Comparison of ENCODE assay signal across 35 cellular contexts in genomic region chr5:173941102-173941501, GRCh38. TPM values are rescaled to one million over a fixed set of nuclear protein-coding genes. Genes with fewer than 3 reads are reported as not detected.
A peak's percentile ranks its signal among the peaks of the same experiment; 100 is the strongest.
DNase-seq lines count a peak whose midpoint lies in the region; ATAC-seq, FAIRE-seq and TF ChIP-seq lines count a peak whose summit lies in the region.
"Had no signal": no experiment of that assay in that cellular context is flagged by ENCODE, and none has a peak within 500 bp of the region (broad histone marks: within the 10 kb centered on the region; RNA-seq: fewer than 3 reads in every experiment).

No MANE protein-coding gene starts in this region.

- intact Hi-C loops in kidney (cut with DNase I) (no loop called here), spleen (cut with DNase I; ENCODE audit: low total_unique reads) (no loop called here)

- FAIRE-seq in kidney (lab: Jason Lieb, UNC) = no peak
- FAIRE-seq: TTC549 had no signal

- H3K27ac ChIP-seq in kidney (ENCODE audit: low read depth in 2 of 2, low read length in 2 of 2) (peak overlapping the region in 1 of 2 donors; percentile 74), spleen (peak overlapping the region in 6 of 8 donors; percentile 58 to 71 (median 64))
- H3K27ac ChIP-seq: colonic mucosa had no signal

- DNase-seq in activated T-cell treated with anti-CD3 and anti-CD28 coated beads, Interleukin-2, amount 50 U/mL, for 72 hours = no peak
- DNase-seq in activated T-cell treated with anti-CD3 and anti-CD28 coated beads for 4 hours (no peak), WTC11 (ENCODE audit: low spot score) (no peak), kidney (no peak), spleen (no peak), NCI-H1105 treated with DMSO at 0.1 percent for 48 hours (lab: John Stamatoyannopoulos, UW) (no peak)
- DNase-seq in activated naive CD8-positive, alpha-beta T cell treated with anti-CD3 and anti-CD28 coated beads, Interleukin-2, amount 50 U/mL, for 24 hours = no peak
- DNase-seq: 8988T; activated CD4-positive, alpha-beta memory T cell treated with anti-CD3 and anti-CD28 coated beads for 36 hours; activated naive CD4-positive, alpha-beta T cell treated with anti-CD3 and anti-CD28 coated beads, Interleukin-2, amount 10 ng/mL, durations not matched to agents 7 days and 5 days; Calu3; CD4-positive, CD25-positive, alpha-beta regulatory T cell; colonic mucosa; DMS79 treated with DMSO at 0.1 percent for 48 hours; effector memory CD4-positive, alpha-beta T cell; erythroblast; GDM1; glutamatergic neuron; midbrain; naive B cell; NCI-H1417; NCI-H526; occipital lobe; stimulated activated naive CD4-positive, alpha-beta T cell had no signal

- TF ChIP-seq CTCF in WTC11 (IDR thresholded peaks at IDR 0.05) = no peak
- TF ChIP-seq CTCF in kidney (IDR thresholded peaks at IDR 0.05; ENCODE audit: borderline replicate concordance, extremely low read depth, insufficient read depth) = no peak
- TF ChIP-seq CTCF in spleen (IDR thresholded peaks at IDR 0.05 in 8 of 11, conservative IDR thresholded peaks at IDR 0.05 in 3 of 11) = no peak

- H3K9me3 Mint-ChIP-seq in activated T-cell treated with anti-CD3 and anti-CD28 coated beads, Interleukin-2, amount 50 U/mL, for 72 hours = no peaks in the 10 kb centered on the region
- no peaks in the 10 kb centered on the region for H3K9me3 Mint-ChIP-seq in WTC11
- no peaks in the 10 kb centered on the region for H3K9me3 Mint-ChIP-seq in activated naive CD8-positive, alpha-beta T cell treated with anti-CD3 and anti-CD28 coated beads, Interleukin-2, amount 50 U/mL, for 24 hours
- H3K9me3 Mint-ChIP-seq: activated CD4-positive, alpha-beta memory T cell treated with anti-CD3 and anti-CD28 coated beads for 36 hours; activated naive CD4-positive, alpha-beta T cell treated with anti-CD3 and anti-CD28 coated beads, Interleukin-2, amount 10 ng/mL, durations not matched to agents 7 days and 5 days; CD4-positive, CD25-positive, alpha-beta regulatory T cell; IgD-negative memory B cell; naive B cell; T-helper 1 cell treated with Interleukin-12 subunit alpha and Interleukin-12 subunit beta and Interleukin-4 antibody, amounts not matched to agents 30 μg/mL and 1 μg/mL, for 36 hours had no signal

- no peaks in the 10 kb centered on the region for H3K27me3 ChIP-seq in spleen (replicated peaks in 1 of 7)
- H3K27me3 ChIP-seq: colonic mucosa had no signal

- ATAC-seq in activated T-cell treated with anti-CD3 and anti-CD28 coated beads, Interleukin-2, amount 50 U/mL, for 72 hours (replicated peaks in 1 of 2) = no peak
- ATAC-seq in WTC11 (peak; percentile 53), GM18873 (IDR thresholded peaks at IDR 0.05; ENCODE audit: low FRiP score, unreplicated experiment) (no peak)
- no peak for ATAC-seq in activated naive CD8-positive, alpha-beta T cell treated with anti-CD3 and anti-CD28 coated beads, Interleukin-2, amount 50 U/mL, for 24 hours
- ATAC-seq: activated CD4-positive, CD25-positive, alpha-beta regulatory T cell treated with anti-CD3 and anti-CD28 coated beads, Interleukin-2, amount 50 U/mL, for 24 hours; SK-N-SH treated with all-trans-retinoic acid at 6 μM for 48 hours had no signal

- no peak overlapping the region for H3K4me3 Mint-ChIP-seq in activated T-cell treated with anti-CD3 and anti-CD28 coated beads, Interleukin-2, amount 50 U/mL, for 72 hours
- peak overlapping the region; percentile 32 for H3K4me3 Mint-ChIP-seq in WTC11
- no peak overlapping the region for H3K4me3 Mint-ChIP-seq in activated naive CD8-positive, alpha-beta T cell treated with anti-CD3 and anti-CD28 coated beads, Interleukin-2, amount 50 U/mL, for 24 hours
- H3K4me3 Mint-ChIP-seq: activated CD4-positive, alpha-beta memory T cell treated with anti-CD3 and anti-CD28 coated beads for 36 hours; activated naive CD4-positive, alpha-beta T cell treated with anti-CD3 and anti-CD28 coated beads, Interleukin-2, amount 10 ng/mL, durations not matched to agents 7 days and 5 days; CD4-positive, CD25-positive, alpha-beta regulatory T cell; IgD-negative memory B cell; naive B cell; T-helper 1 cell treated with Interleukin-12 subunit alpha and Interleukin-12 subunit beta and Interleukin-4 antibody, amounts not matched to agents 30 μg/mL and 1 μg/mL, for 36 hours had no signal

- 93 to 96% (median 96%) methylated on average over 2 of the region's 2 CpGs for WGBS in spleen, 5 donors

- H3K9me3 ChIP-seq in kidney (ENCODE audit: control insufficient read depth in 1 of 2, low read length in 2 of 2) (no peaks in the 10 kb centered on the region), spleen (no peaks in the 10 kb centered on the region)
- H3K9me3 ChIP-seq: colonic mucosa had no signal

- peak overlapping the region; percentile 16 to 17 for H3K9ac ChIP-seq in kidney (ENCODE audit: low read length in 2 of 2)

- no peaks in the 10 kb centered on the region for H3K36me3 Mint-ChIP-seq in activated T-cell treated with anti-CD3 and anti-CD28 coated beads, Interleukin-2, amount 50 U/mL, for 72 hours (ENCODE audit: insufficient read depth in 2 of 2)
- H3K36me3 Mint-ChIP-seq in WTC11 = no peaks in the 10 kb centered on the region
- H3K36me3 Mint-ChIP-seq in activated naive CD8-positive, alpha-beta T cell treated with anti-CD3 and anti-CD28 coated beads, Interleukin-2, amount 50 U/mL, for 24 hours (ENCODE audit: low read depth) = peaks cover 4% of the 10 kb centered on the region

- peaks cover 0 to 9% of the 10 kb centered on the region in 2 donors for H3K36me3 ChIP-seq in kidney (ENCODE audit: control insufficient read depth in 1 of 2, insufficient read depth in 2 of 2, low read length in 2 of 2)
- peaks cover 0 to 27% (median 17%) of the 10 kb centered on the region in 6 donors for H3K36me3 ChIP-seq in spleen

- H3K4me3 ChIP-seq in kidney (ENCODE audit: low read length in 2 of 2) = no peak overlapping the region
- no peak overlapping the region for H3K4me3 ChIP-seq in spleen
- H3K4me3 ChIP-seq: colonic mucosa, skin epidermis had no signal

- TF ChIP-seq POLR2A in spleen (IDR thresholded peaks at IDR 0.05) = no peak

- CTCF ChIA-PET in WTC11 (lab: Charles Lee) = interaction anchor here (0.6 to 6.3 kb wide), 4 partner anchors 16 to 68 kb away, joined by 3 to 35 read pairs (median 5); partner anchors contain the start of gene CPEB4

- H3K27ac Mint-ChIP-seq in activated T-cell treated with anti-CD3 and anti-CD28 coated beads, Interleukin-2, amount 50 U/mL, for 72 hours = peak overlapping the region; percentile 11
- H3K27ac Mint-ChIP-seq in WTC11 = peak overlapping the region; percentile 97
- no peak overlapping the region for H3K27ac Mint-ChIP-seq in activated naive CD8-positive, alpha-beta T cell treated with anti-CD3 and anti-CD28 coated beads, Interleukin-2, amount 50 U/mL, for 24 hours
- H3K27ac Mint-ChIP-seq: activated CD4-positive, alpha-beta memory T cell treated with anti-CD3 and anti-CD28 coated beads for 36 hours; activated naive CD4-positive, alpha-beta T cell treated with anti-CD3 and anti-CD28 coated beads, Interleukin-2, amount 10 ng/mL, durations not matched to agents 7 days and 5 days; IgD-negative memory B cell; T-helper 1 cell treated with Interleukin-12 subunit alpha and Interleukin-12 subunit beta and Interleukin-4 antibody, amounts not matched to agents 30 μg/mL and 1 μg/mL, for 36 hours had no signal

- peaks cover 16 to 48% of the 10 kb centered on the region in 2 donors for H3K4me1 ChIP-seq in kidney (ENCODE audit: control insufficient read depth in 1 of 2, insufficient read depth in 1 of 2, low read depth in 1 of 2, low read length in 2 of 2)
- peaks cover 0 to 67% (median 26%) of the 10 kb centered on the region in 6 donors for H3K4me1 ChIP-seq in spleen
- H3K4me1 ChIP-seq: colonic mucosa had no signal

- H3K4me1 Mint-ChIP-seq in activated T-cell treated with anti-CD3 and anti-CD28 coated beads, Interleukin-2, amount 50 U/mL, for 72 hours (ENCODE audit: low read depth) = no peaks in the 10 kb centered on the region
- H3K4me1 Mint-ChIP-seq in WTC11 = peaks cover 53% of the 10 kb centered on the region
- peaks cover 2% of the 10 kb centered on the region for H3K4me1 Mint-ChIP-seq in activated naive CD8-positive, alpha-beta T cell treated with anti-CD3 and anti-CD28 coated beads, Interleukin-2, amount 50 U/mL, for 24 hours
- H3K4me1 Mint-ChIP-seq: activated naive CD4-positive, alpha-beta T cell treated with anti-CD3 and anti-CD28 coated beads, Interleukin-2, amount 10 ng/mL, durations not matched to agents 7 days and 5 days; IgD-negative memory B cell; naive B cell had no signal

- POLR2A ChIA-PET in WTC11 (lab: Charles Lee) = interaction anchor here (0.7 kb wide), 1 partner anchor 23 kb away, joined by 4 read pairs; no protein-coding TSS in a partner anchor

- H3K27me3 Mint-ChIP-seq in activated T-cell treated with anti-CD3 and anti-CD28 coated beads, Interleukin-2, amount 50 U/mL, for 72 hours (ENCODE audit: low read depth) = no peaks in the 10 kb centered on the region
- H3K27me3 Mint-ChIP-seq in WTC11 (ENCODE audit: low read depth) = no peaks in the 10 kb centered on the region
- no peaks in the 10 kb centered on the region for H3K27me3 Mint-ChIP-seq in activated naive CD8-positive, alpha-beta T cell treated with anti-CD3 and anti-CD28 coated beads, Interleukin-2, amount 50 U/mL, for 24 hours
- H3K27me3 Mint-ChIP-seq: activated CD4-positive, alpha-beta memory T cell treated with anti-CD3 and anti-CD28 coated beads for 36 hours; activated naive CD4-positive, alpha-beta T cell treated with anti-CD3 and anti-CD28 coated beads, Interleukin-2, amount 10 ng/mL, durations not matched to agents 7 days and 5 days; CD4-positive, CD25-positive, alpha-beta regulatory T cell; IgD-negative memory B cell; naive B cell had no signal

TF ChIP-seq in WTC11, 78 proteins besides CTCF, POLR2A, EP300 and RAD21 (continues in another document):
- no peak for TF ChIP-seq FOXJ3 (CRISPR knock-in tag; IDR thresholded peaks at IDR 0.05; ENCODE audit: borderline replicate concordance)
- no peak for TF ChIP-seq MXD4 (CRISPR knock-in tag; IDR thresholded peaks at IDR 0.05; ENCODE audit: borderline replicate concordance)
- TF ChIP-seq NFATC4 (CRISPR knock-in tag; IDR thresholded peaks at IDR 0.05) = no peak
- TF ChIP-seq SP1 (CRISPR knock-in tag; conservative IDR thresholded peaks at IDR 0.05) = no peak

RNA-seq across cellular contexts. Expression of gene C5orf47, which starts 47.9 kb away (rescaled TPM):
- total RNA-seq in activated T-cell treated with anti-CD3 and anti-CD28 coated beads, Interleukin-2, amount 50 U/mL, for 72 hours = not detected
- total RNA-seq in WTC11 (2021) (0.09 to 0.32 TPM (median 0.27 TPM) in 3 replicates), kidney (not detected), spleen (under 1 TPM in 5 of 7 donors, not detected in 2; 0.13 to 0.43 (median 0.22) TPM)
- polyA plus RNA-seq in kidney (ENCODE audit: insufficient read depth, low read depth, low replicate concordance) (not detected), spleen (not detected)
- total RNA-seq: activated CD4-positive, alpha-beta memory T cell treated with anti-CD3 and anti-CD28 coated beads for 36 hours; Calu3; CD4-positive, CD25-positive, alpha-beta regulatory T cell; colonic mucosa; kidney epithelial cell; lower leg skin; pulmonary artery endothelial cell; urinary bladder had no signal
- polyA plus RNA-seq: CD4-positive, CD25-positive, alpha-beta regulatory T cell; IgD-negative memory B cell; urinary bladder had no signal

RNA-seq across cellular contexts. Expression of gene CPEB4, which starts 53.0 kb away (rescaled TPM):
- 10 to 100 TPM; 14.4 to 19.0 TPM for total RNA-seq in activated T-cell treated with anti-CD3 and anti-CD28 coated beads, Interleukin-2, amount 50 U/mL, for 72 hours
- total RNA-seq in WTC11 (2021) = 9.1 to 12.7 TPM (median 9.2 TPM) in 3 replicates
- total RNA-seq in kidney = 73.0 TPM
- 9.5 TPM for polyA plus RNA-seq in kidney (ENCODE audit: insufficient read depth, low read depth, low replicate concordance)
- total RNA-seq in spleen = 100 to 1,000 TPM in 2 of 7 donors, 10 to 100 TPM in 5; 65.5 to 107 (median 88.3) TPM
- 1 to 10 TPM; 2.3 to 7.3 (median 2.9) TPM for polyA plus RNA-seq in spleen
